Comparison of ENCODE assay signal across 8 cellular contexts in genomic region chr5:157651623-157652376, GRCh38. TPM values are rescaled to one million over a fixed set of nuclear protein-coding genes. Genes with fewer than 3 reads are reported as not detected.
A peak's percentile ranks its signal among the peaks of the same experiment; 100 is the strongest.
DNase-seq lines count a peak whose midpoint lies in the region; ATAC-seq and TF ChIP-seq lines count a peak whose summit lies in the region.

No MANE protein-coding gene starts in this region.

- peaks cover 37% of the 10 kb centered on the region for H3K9me3 Mint-ChIP-seq in activated CD4-positive, alpha-beta memory T cell treated with anti-CD3 and anti-CD28 coated beads, Interleukin-2, amount 10 ng/mL, durations not matched to agents 7 days and 5 days
- peaks cover 6% of the 10 kb centered on the region for H3K9me3 Mint-ChIP-seq in endothelial cell (ENCODE audit: unreplicated experiment)
- peaks cover 6 to 35% (median 20%) of the 10 kb centered on the region in 9 donors for H3K9me3 Mint-ChIP-seq in naive thymus-derived CD8-positive, alpha-beta T cell

- peak overlapping the region; percentile 62 for H3K27ac Mint-ChIP-seq in activated CD4-positive, alpha-beta memory T cell treated with anti-CD3 and anti-CD28 coated beads, Interleukin-2, amount 10 ng/mL, durations not matched to agents 7 days and 5 days
- H3K27ac Mint-ChIP-seq in endothelial cell (ENCODE audit: unreplicated experiment) = no peak overlapping the region
- H3K27ac Mint-ChIP-seq in naive thymus-derived CD8-positive, alpha-beta T cell = peak overlapping the region; percentile 8 to 92 (median 82)

- POLR2A ChIA-PET in activated CD4-positive, alpha-beta memory T cell treated with anti-CD3 and anti-CD28 coated beads, Interleukin-2, amount 10 ng/mL, durations not matched to agents 7 days and 5 days (lab: Charles Lee) = interaction anchor here (1.0 to 2.0 kb wide), 5 partner anchors 19 to 107 kb away, joined by 3 to 6 read pairs (median 4); no protein-coding TSS in a partner anchor
- POLR2A ChIA-PET in naive thymus-derived CD8-positive, alpha-beta T cell (lab: Charles Lee) = interaction anchor here (0.6 to 1.7 kb wide), 3 partner anchors 30 to 206 kb away, joined by 5 to 8 read pairs (median 5); partner anchors contain the start of gene LSM11

- H3K36me3 Mint-ChIP-seq in activated CD4-positive, alpha-beta memory T cell treated with anti-CD3 and anti-CD28 coated beads, Interleukin-2, amount 10 ng/mL, durations not matched to agents 7 days and 5 days (ENCODE audit: low read depth) = peaks cover 34% of the 10 kb centered on the region
- H3K36me3 Mint-ChIP-seq in endothelial cell (ENCODE audit: low read depth, unreplicated experiment) = peaks cover 9% of the 10 kb centered on the region
- H3K36me3 Mint-ChIP-seq in naive thymus-derived CD8-positive, alpha-beta T cell = peaks cover 2 to 19% (median 18%) of the 10 kb centered on the region in 3 donors

- ATAC-seq in HG03196 (IDR thresholded peaks at IDR 0.05; ENCODE audit: unreplicated experiment) = peak; percentile 63
- ATAC-seq in naive thymus-derived CD8-positive, alpha-beta T cell = peak; percentile 98 to 99
- ATAC-seq in stimulated activated naive CD8-positive, alpha-beta T cell treated with anti-CD3 and anti-CD28 coated beads, Interleukin-15, Interleukin-2, amounts not matched to agents 100 U/mL and 50 U/mL, for 24 hours = peak; percentile 98

- peaks cover 20% of the 10 kb centered on the region for H3K4me1 Mint-ChIP-seq in activated CD4-positive, alpha-beta memory T cell treated with anti-CD3 and anti-CD28 coated beads, Interleukin-2, amount 10 ng/mL, durations not matched to agents 7 days and 5 days
- peaks cover 3% of the 10 kb centered on the region for H3K4me1 Mint-ChIP-seq in endothelial cell (ENCODE audit: unreplicated experiment)
- peaks cover 4 to 14% (median 13%) of the 10 kb centered on the region in 4 donors for H3K4me1 Mint-ChIP-seq in naive thymus-derived CD8-positive, alpha-beta T cell

- DNase-seq in activated CD4-positive, alpha-beta memory T cell treated with anti-CD3 and anti-CD28 coated beads, Interleukin-2, amount 10 ng/mL, durations not matched to agents 7 days and 5 days = peak; percentile 86
- DNase-seq in endothelial cell (ENCODE audit: low spot score) = peak; percentile 66
- DNase-seq in naive thymus-derived CD8-positive, alpha-beta T cell = peak; percentile 56 to 88 (median 73)
- peak; percentile 78 for DNase-seq in stimulated activated naive CD8-positive, alpha-beta T cell treated with anti-CD3 and anti-CD28 coated beads, Interleukin-15, Interleukin-2, amounts not matched to agents 100 U/mL and 50 U/mL, for 24 hours
- no peak for DNase-seq in T1000 (lab: John Stamatoyannopoulos, UW)
- DNase-seq in UCSD-AML1 (lab: John Stamatoyannopoulos, UW; ENCODE audit: unreplicated experiment) = no peak

- peak; percentile 53 for TF ChIP-seq CTCF in GM12875 (IDR thresholded peaks at IDR 0.05; ENCODE audit: borderline replicate concordance, insufficient read depth, low read depth, low read length)
- peak; percentile 20 for TF ChIP-seq CTCF in endothelial cell (IDR thresholded peaks at IDR 0.05; ENCODE audit: unreplicated experiment)

- H3K4me3 Mint-ChIP-seq in activated CD4-positive, alpha-beta memory T cell treated with anti-CD3 and anti-CD28 coated beads, Interleukin-2, amount 10 ng/mL, durations not matched to agents 7 days and 5 days = peak overlapping the region; percentile 70
- H3K4me3 Mint-ChIP-seq in endothelial cell (ENCODE audit: unreplicated experiment) = peak overlapping the region; percentile 68
- peak overlapping the region; percentile 74 to 85 (median 81) for H3K4me3 Mint-ChIP-seq in naive thymus-derived CD8-positive, alpha-beta T cell

- no peaks in the 10 kb centered on the region for H3K27me3 Mint-ChIP-seq in activated CD4-positive, alpha-beta memory T cell treated with anti-CD3 and anti-CD28 coated beads, Interleukin-2, amount 10 ng/mL, durations not matched to agents 7 days and 5 days
- H3K27me3 Mint-ChIP-seq in endothelial cell (ENCODE audit: unreplicated experiment) = no peaks in the 10 kb centered on the region
- peaks cover 0 to 3% (median 2%) of the 10 kb centered on the region in 5 donors for H3K27me3 Mint-ChIP-seq in naive thymus-derived CD8-positive, alpha-beta T cell

- H3K4me3 ChIP-seq in GM12875 (ENCODE audit: low read depth, low read length) = peak overlapping the region; percentile 37

- CTCF ChIA-PET in activated CD4-positive, alpha-beta memory T cell treated with anti-CD3 and anti-CD28 coated beads, Interleukin-2, amount 10 ng/mL, durations not matched to agents 7 days and 5 days (lab: Charles Lee) = interaction anchor here (0.5 to 2.0 kb wide), 12 partner anchors 16 to 1610 kb away, joined by 3 to 5 read pairs (median 4); partner anchors contain the start of gene LSM11

RNA-seq across cellular contexts. Expression of gene SOX30, which starts 0.4 kb away (rescaled TPM):
- total RNA-seq in activated CD4-positive, alpha-beta memory T cell treated with anti-CD3 and anti-CD28 coated beads, Interleukin-2, amount 10 ng/mL, durations not matched to agents 7 days and 5 days = under 1 TPM; 0.18 to 0.33 TPM
- 0.15 TPM for total RNA-seq in endothelial cell (ENCODE audit: unreplicated experiment)
- total RNA-seq in naive thymus-derived CD8-positive, alpha-beta T cell = under 1 TPM; 0.14 to 0.44 TPM
- polyA plus RNA-seq in naive thymus-derived CD8-positive, alpha-beta T cell = under 1 TPM; 0.07 to 0.16 (median 0.12) TPM

RNA-seq across cellular contexts. Expression of gene C5orf52, which starts 19.5 kb away (rescaled TPM):
- total RNA-seq in activated CD4-positive, alpha-beta memory T cell treated with anti-CD3 and anti-CD28 coated beads, Interleukin-2, amount 10 ng/mL, durations not matched to agents 7 days and 5 days = not detected
- total RNA-seq in endothelial cell (ENCODE audit: unreplicated experiment) = not detected
- not detected for total RNA-seq in naive thymus-derived CD8-positive, alpha-beta T cell
- polyA plus RNA-seq in naive thymus-derived CD8-positive, alpha-beta T cell = not detected

Comparison
In these comparisons a context has a peak if more than half of its experiments do, and no peak if none do; other contexts are left out.
1. DNase-seq: peak in activated CD4-positive, alpha-beta memory T cell treated with anti-CD3 and anti-CD28 coated beads, Interleukin-2, amount 10 ng/mL, durations not matched to agents 7 days and 5 days (single experiment), endothelial cell (single experiment), naive thymus-derived CD8-positive, alpha-beta T cell (10 of 10) and stimulated activated naive CD8-positive, alpha-beta T cell treated with anti-CD3 and anti-CD28 coated beads, Interleukin-15, Interleukin-2, amounts not matched to agents 100 U/mL and 50 U/mL, for 24 hours (single experiment); none in T1000 (single experiment) and UCSD-AML1 (single experiment).
2. Peak in every context shown above with its lines, with median percentiles within 50 percentile points of each other: ATAC-seq and H3K4me3 Mint-ChIP-seq.